8 cellular contexts compared by ENCODE assay signal in genomic region chr15:31707944-31708702, GRCh38.
A peak's percentile ranks its signal among the peaks of the same experiment; 100 is the strongest.
DNase-seq lines count a peak whose midpoint lies in the region; ATAC-seq lines count a peak whose summit lies in the region.
"Not testable (repeated sequence)": the region's sequence is repeated elsewhere in the genome, so short reads cannot be mapped to it uniquely, and the experiment has no call there.

No MANE protein-coding gene starts in this region.

- not testable (repeated sequence) for H3K4me3 Mint-ChIP-seq in activated CD4-positive, alpha-beta T cell treated with anti-CD3 and anti-CD28 coated beads for 36 hours; naive thymus-derived CD4-positive, alpha-beta T cell

- not testable (repeated sequence) for H3K27me3 Mint-ChIP-seq in activated CD4-positive, alpha-beta T cell treated with anti-CD3 and anti-CD28 coated beads for 36 hours; naive thymus-derived CD4-positive, alpha-beta T cell

- H3K36me3 ChIP-seq in naive thymus-derived CD4-positive, alpha-beta T cell (ENCODE audit: control insufficient read depth in 2 of 3, insufficient read depth in 3 of 3, low read length in 3 of 3), result not testable (repeated sequence)

- POLR2A ChIA-PET in activated CD4-positive, alpha-beta T cell treated with anti-CD3 and anti-CD28 coated beads for 36 hours (lab: Charles Lee); naive thymus-derived CD4-positive, alpha-beta T cell (lab: Charles Lee): not testable (repeated sequence)

- H3K27me3 ChIP-seq in naive thymus-derived CD4-positive, alpha-beta T cell (ENCODE audit: control insufficient read depth in 2 of 2, insufficient read depth in 2 of 2, low read length in 2 of 2), result not testable (repeated sequence)

- ATAC-seq in GM18499 (IDR thresholded peaks at IDR 0.05; ENCODE audit: insufficient read depth, unreplicated experiment) (peak; percentile 33), GM19035 (IDR thresholded peaks at IDR 0.05; ENCODE audit: unreplicated experiment) (peak; percentile 64), GM21390 (IDR thresholded peaks at IDR 0.05; ENCODE audit: unreplicated experiment) (peak; percentile 64), HG02642 (IDR thresholded peaks at IDR 0.05; ENCODE audit: poor library complexity, unreplicated experiment) (peak; percentile 71), HG03060 (IDR thresholded peaks at IDR 0.05; ENCODE audit: low read depth, unreplicated experiment) (peak; percentile 45), HG03442 (IDR thresholded peaks at IDR 0.05; ENCODE audit: unreplicated experiment) (peak; percentile 50)
- peak; percentile 85 for ATAC-seq in activated CD4-positive, alpha-beta T cell treated with anti-CD3 and anti-CD28 coated beads for 36 hours
- peak; percentile 16 for ATAC-seq in naive thymus-derived CD4-positive, alpha-beta T cell

- H3K27ac ChIP-seq in naive thymus-derived CD4-positive, alpha-beta T cell (ENCODE audit: low read depth, low read length), result not testable (repeated sequence)

- H3K4me1 ChIP-seq in naive thymus-derived CD4-positive, alpha-beta T cell (ENCODE audit: control insufficient read depth in 2 of 2, insufficient read depth in 2 of 2, low read length in 2 of 2), result not testable (repeated sequence)

- H3K4me1 Mint-ChIP-seq in activated CD4-positive, alpha-beta T cell treated with anti-CD3 and anti-CD28 coated beads for 36 hours; naive thymus-derived CD4-positive, alpha-beta T cell: not testable (repeated sequence)

- CTCF ChIA-PET in activated CD4-positive, alpha-beta T cell treated with anti-CD3 and anti-CD28 coated beads for 36 hours (lab: Charles Lee); naive thymus-derived CD4-positive, alpha-beta T cell (lab: Charles Lee): not testable (repeated sequence)

- not testable (repeated sequence) for H3K9me3 Mint-ChIP-seq in activated CD4-positive, alpha-beta T cell treated with anti-CD3 and anti-CD28 coated beads for 36 hours (ENCODE audit: low read depth); naive thymus-derived CD4-positive, alpha-beta T cell

- intact Hi-C loops in activated CD4-positive, alpha-beta T cell treated with anti-CD3 and anti-CD28 coated beads for 36 hours (cut with DNase I, micrococcal nuclease); naive thymus-derived CD4-positive, alpha-beta T cell (cut with micrococcal nuclease): not testable (repeated sequence)

- not testable (repeated sequence) for H3K36me3 Mint-ChIP-seq in activated CD4-positive, alpha-beta T cell treated with anti-CD3 and anti-CD28 coated beads for 36 hours (ENCODE audit: low read depth); naive thymus-derived CD4-positive, alpha-beta T cell

- not testable (repeated sequence) for H3K27ac Mint-ChIP-seq in activated CD4-positive, alpha-beta T cell treated with anti-CD3 and anti-CD28 coated beads for 36 hours; naive thymus-derived CD4-positive, alpha-beta T cell

- not testable (repeated sequence) for DNase-seq in activated CD4-positive, alpha-beta T cell treated with anti-CD3 and anti-CD28 coated beads for 36 hours; naive thymus-derived CD4-positive, alpha-beta T cell

- not testable (repeated sequence) for H3K9me3 ChIP-seq in naive thymus-derived CD4-positive, alpha-beta T cell (ENCODE audit: control insufficient read depth in 2 of 3, low read length in 3 of 3)

- H3K4me3 ChIP-seq in naive thymus-derived CD4-positive, alpha-beta T cell (ENCODE audit: low read length), result not testable (repeated sequence)

Comparison
In these comparisons a context has a peak if more than half of its experiments do, and no peak if none do; other contexts are left out.
1. ATAC-seq: peak in every context shown above with its lines; median percentile 85 in activated CD4-positive, alpha-beta T cell treated with anti-CD3 and anti-CD28 coated beads for 36 hours; 71 in HG02642; 64 in GM19035; 64 in GM21390; 50 in HG03442; 45 in HG03060; 33 in GM18499; 16 in naive thymus-derived CD4-positive, alpha-beta T cell.